In genomic region chr2:172225786-172226185, GRCh38 we compare ENCODE assay signal across 22 cellular contexts.
DNase-seq lines count a peak whose midpoint lies in the region; ATAC-seq and TF ChIP-seq lines count a peak whose summit lies in the region.
"Had no signal": no experiment of that assay in that cellular context is flagged by ENCODE, and none has a peak within 500 bp of the region (broad histone marks: within the 10 kb centered on the region; RNA-seq: fewer than 3 reads in every experiment).

No MANE protein-coding gene starts in this region.

- in situ Hi-C loops in mammary epithelial cell (cut with MboI; ENCODE audit: low sequenced_read_pairs in 2 of 2) (loop anchor here in 1 of 2 donors (10.0 kb wide), 1 partner anchor 51 kb away; no protein-coding TSS in a partner anchor), KBM-7 (cut with MboI; ENCODE audit: low pct_unique_long_range_greater_than_20kb, low sequenced_read_pairs) (no loop called here)

- TF ChIP-seq EP300 in stomach (IDR thresholded peaks at IDR 0.05), result no peak

- H2AFZ ChIP-seq in mammary epithelial cell (ENCODE audit: low read depth, low read length) (peak overlapping the region; percentile 1), hepatocyte (no peak overlapping the region)

- no peaks in the 10 kb centered on the region for H3K9me2 ChIP-seq in hepatocyte (replicated peaks; ENCODE audit: insufficient read depth)

- H3K27me3 ChIP-seq in mammary epithelial cell (ENCODE audit: insufficient read depth, low read length) (no peaks in the 10 kb centered on the region), breast epithelium (no peaks in the 10 kb centered on the region), hepatocyte (no peaks in the 10 kb centered on the region), stomach (no peaks in the 10 kb centered on the region)
- H3K27me3 ChIP-seq: MG63, SJSA1 had no signal

- H4K20me1 ChIP-seq in mammary epithelial cell (ENCODE audit: insufficient read depth, low read length) (no peaks in the 10 kb centered on the region), hepatocyte (ENCODE audit: insufficient read depth, poor library complexity, severe bottlenecking) (no peaks in the 10 kb centered on the region)

- H3K27ac ChIP-seq in mammary epithelial cell (ENCODE audit: insufficient read depth, low read depth, low read length) (peak overlapping the region; percentile 63), breast epithelium (no peak overlapping the region), hepatocyte (peak overlapping the region; percentile 16), stomach (peak overlapping the region; percentile 11 to 69 (median 39))
- H3K27ac ChIP-seq: SJSA1 had no signal

- DNase-seq in mammary epithelial cell (no peak), breast epithelium (ENCODE audit: low spot score in 2 of 2) (no peak), NCI-H2227 treated with DMSO at 0.1 percent for 48 hours (lab: John Stamatoyannopoulos, UW) (peak; percentile 30), hepatocyte (ENCODE audit: low spot score) (no peak), stomach (no peak), KBM-7 (no peak), left ventricle myocardium superior (no peak)
- DNase-seq: GDM1; KG1; MG63; NCI-H1105 treated with DMSO at 0.1 percent for 48 hours; NCI-H1694; NCI-H2029 treated with DMSO at 0.1 percent for 48 hours; NCI-H226; NCI-H510A; NK-92 treated with Interleukin-12 subunit alpha and Interleukin-12 subunit beta, amount 100 ng/mL, for 24 hours had no signal

- CTCF ChIA-PET in mammary epithelial cell (lab: Charles Lee; ENCODE audit: low non-redundant PET), result no interaction called here

- no peak for TF ChIP-seq POLR2A in breast epithelium (IDR thresholded peaks at IDR 0.05)
- TF ChIP-seq POLR2A in stomach (IDR thresholded peaks at IDR 0.05), result no peak

- H3K36me3 ChIP-seq in mammary epithelial cell (ENCODE audit: insufficient read depth, low read length), result no peaks in the 10 kb centered on the region
- H3K36me3 ChIP-seq in breast epithelium, result no peaks in the 10 kb centered on the region
- H3K36me3 ChIP-seq in hepatocyte (replicated peaks; ENCODE audit: insufficient read depth, low read depth), result no peaks in the 10 kb centered on the region
- no peaks in the 10 kb centered on the region for H3K36me3 ChIP-seq in stomach
- H3K36me3 ChIP-seq: MG63, SJSA1 had no signal

- dilution Hi-C loops in mammary epithelial cell (cut with HindIII; ENCODE audit: low sequenced_read_pairs), result no loop called here

- H3K4me2 ChIP-seq in mammary epithelial cell (ENCODE audit: insufficient read depth, low read depth, low read length), result no peak overlapping the region
- no peak overlapping the region for H3K4me2 ChIP-seq in hepatocyte

- WGBS in mammary epithelial cell (ENCODE audit: low coverage, missing lambda C conversion rate), result 69% methylated on average over 3 of the region's 3 CpGs
- WGBS in hepatocyte (ENCODE audit: low lambda C conversion rate, missing lambda C conversion rate), result 89% methylated on average over 3 of the region's 3 CpGs
- 58 to 82% (median 79%) methylated on average over 3 of the region's 3 CpGs for WGBS in stomach, 5 donors

- BruUV-seq in mammary epithelial cell (replicated peaks; lab: Mats Ljungman, UMichigan), result no TSS peak

- H3K9ac ChIP-seq in mammary epithelial cell (ENCODE audit: insufficient read depth, low read length), result no peak overlapping the region

- no peak overlapping the region for H3K4me3 ChIP-seq in mammary epithelial cell (replicated peaks in 1 of 3; ENCODE audit: insufficient read depth in 1 of 3, low read depth in 2 of 3, low read length in 3 of 3)
- no peak overlapping the region for H3K4me3 ChIP-seq in breast epithelium
- H3K4me3 ChIP-seq in hepatocyte, result no peak overlapping the region
- H3K4me3 ChIP-seq in stomach, result no peak overlapping the region
- H3K4me3 ChIP-seq: GM12878, MG63, SJSA1 had no signal

- TF ChIP-seq CTCF in mammary epithelial cell (conservative IDR thresholded peaks at IDR 0.05 in 1 of 2, IDR thresholded peaks at IDR 0.05 in 1 of 2; ENCODE audit: extremely low read depth in 1 of 2, insufficient read depth in 1 of 2, low read depth in 1 of 2, low read length in 2 of 2) (no peak), breast epithelium (IDR thresholded peaks at IDR 0.05) (no peak), hepatocyte (IDR thresholded peaks at IDR 0.05; ENCODE audit: poor library complexity) (no peak), stomach (IDR thresholded peaks at IDR 0.05) (no peak)

- H3K9me3 ChIP-seq in mammary epithelial cell (replicated peaks; ENCODE audit: insufficient read depth, low read length), result no peaks in the 10 kb centered on the region
- no peaks in the 10 kb centered on the region for H3K9me3 ChIP-seq in breast epithelium
- no peaks in the 10 kb centered on the region for H3K9me3 ChIP-seq in hepatocyte (ENCODE audit: low read depth)
- H3K9me3 ChIP-seq in stomach, result no peaks in the 10 kb centered on the region
- H3K9me3 ChIP-seq: Caco-2, MG63, SJSA1 had no signal

- H3K79me2 ChIP-seq in mammary epithelial cell (ENCODE audit: insufficient read depth, low read length) (no peaks in the 10 kb centered on the region), hepatocyte (no peaks in the 10 kb centered on the region)

- H3K4me1 ChIP-seq in mammary epithelial cell (ENCODE audit: insufficient read depth, low read length) (peaks cover 45% of the 10 kb centered on the region), breast epithelium (peaks cover 0 to 16% of the 10 kb centered on the region in 2 donors), hepatocyte (ENCODE audit: insufficient read depth) (no peaks in the 10 kb centered on the region), stomach (peaks cover 13 to 48% (median 28%) of the 10 kb centered on the region in 4 donors)
- H3K4me1 ChIP-seq: SJSA1 had no signal

- intact Hi-C loops in mammary epithelial cell (cut with micrococcal nuclease), result loop anchor here (1.0 to 5.0 kb wide), 4 partner anchors 16 to 413 kb away; no protein-coding TSS in a partner anchor
- intact Hi-C loops in breast epithelium (cut with DNase I; ENCODE audit: low total_unique reads), result no loop called here
- intact Hi-C loops in stomach (cut with DNase I; ENCODE audit: low total_unique reads), result no loop called here
- intact Hi-C loops in left ventricle myocardium superior (cut with micrococcal nuclease), result no loop called here

- no peak for ATAC-seq in GM18909 (IDR thresholded peaks at IDR 0.05; ENCODE audit: poor library complexity, unreplicated experiment)
- no peak for ATAC-seq in left ventricle myocardium superior
- ATAC-seq: GM12878, PC-3, Right ventricle myocardium inferior had no signal

Comparison
In these comparisons a context has a peak if more than half of its experiments do, and no peak if none do; other contexts are left out.
1. H3K27ac ChIP-seq: peak in mammary epithelial cell (single experiment), hepatocyte (single experiment) and stomach (5 of 5); none in breast epithelium (0 of 2).